8 cellular contexts compared by ENCODE assay signal in the genomic region with DNA sequence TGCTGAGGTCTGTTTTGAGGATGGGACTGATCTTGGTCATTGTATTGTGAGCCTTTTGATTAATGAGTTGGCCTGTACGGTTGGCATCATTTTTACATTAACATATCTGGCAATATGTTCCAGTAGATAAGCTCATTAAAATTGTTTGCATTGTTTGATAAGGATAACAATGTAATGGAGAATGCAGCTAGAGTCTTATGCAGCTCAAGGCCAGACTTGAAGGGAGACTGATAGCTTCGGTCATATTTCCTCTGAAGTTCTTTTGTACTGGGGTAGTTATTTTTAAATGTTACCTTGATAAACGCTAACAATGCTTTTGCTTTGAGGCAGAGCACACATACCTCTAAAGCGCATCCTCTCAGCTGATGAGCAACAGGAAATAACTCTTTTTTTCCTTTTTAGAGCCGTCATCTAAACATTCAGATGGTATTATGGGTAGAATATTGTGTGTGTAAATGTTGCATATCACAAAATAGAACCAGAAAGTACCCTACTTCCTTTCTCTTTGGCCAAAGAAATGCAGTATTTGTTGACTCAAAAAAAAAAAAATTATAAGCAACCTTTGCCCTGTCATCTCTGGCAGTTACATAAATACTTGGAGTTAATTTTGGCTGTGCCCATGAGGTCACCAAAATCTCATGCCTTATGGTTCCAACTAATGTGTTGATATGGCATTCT. TPM values are rescaled to one million over a fixed set of nuclear protein-coding genes. Genes with fewer than 3 reads are reported as not detected.
DNase-seq lines count a peak whose midpoint lies in the region; ATAC-seq and TF ChIP-seq lines count a peak whose summit lies in the region.

No MANE protein-coding gene starts in this region.

- H3K4me1 ChIP-seq in OCI-LY3 (ENCODE audit: low read length): peaks cover 72% of the 10 kb centered on the region

- peaks cover 63% of the 10 kb centered on the region for H3K79me2 ChIP-seq in OCI-LY3 (ENCODE audit: low read length)

- TF ChIP-seq CTCF in OCI-LY3 (IDR thresholded peaks at IDR 0.05; ENCODE audit: low read depth, low read length) (no peak), dorsolateral prefrontal cortex (IDR thresholded peaks at IDR 0.05 in 54 of 56, conservative IDR thresholded peaks at IDR 0.05 in 2 of 56; ENCODE audit: low read depth in 1 of 56, partially characterized antibody in 56 of 56) (no peak), nephron (IDR thresholded peaks at IDR 0.05; ENCODE audit: unreplicated experiment in 3 of 3) (no peak)

- ATAC-seq in GM18861 (IDR thresholded peaks at IDR 0.05; ENCODE audit: unreplicated experiment) (peak; percentile 18), HG03135 (IDR thresholded peaks at IDR 0.05; ENCODE audit: unreplicated experiment) (no peak)

- H3K27me3 Mint-ChIP-seq in nephron (ENCODE audit: low read depth): no peaks in the 10 kb centered on the region

- peaks cover 28% of the 10 kb centered on the region for H3K4me1 Mint-ChIP-seq in nephron

- DNase-seq in dorsolateral prefrontal cortex (no peak), occipital lobe (lab: John Stamatoyannopoulos, UW) (no peak), NCI-H774 (lab: John Stamatoyannopoulos, UW) (no peak), posterior cingulate gyrus (no peak)

- H3K9ac ChIP-seq in OCI-LY3 (ENCODE audit: low read length): peak overlapping the region; percentile 89

- peak overlapping the region; percentile 75 for H3K4me2 ChIP-seq in OCI-LY3 (ENCODE audit: low read length)

- no peaks in the 10 kb centered on the region for H3K36me3 Mint-ChIP-seq in nephron (ENCODE audit: low read depth)

- H3K27ac ChIP-seq in OCI-LY3 (ENCODE audit: low read length) (peak overlapping the region; percentile 92), dorsolateral prefrontal cortex (peak overlapping the region in 58 of 59 donors; percentile 69 to 98 (median 94))

- peak overlapping the region; percentile 70 to 94 (median 93) for H3K27ac Mint-ChIP-seq in nephron

- H3K4me3 Mint-ChIP-seq in nephron: peak overlapping the region; percentile 89 to 96 (median 92)

- H2AFZ ChIP-seq in OCI-LY3 (ENCODE audit: low read depth, low read length): no peak overlapping the region

- no peaks in the 10 kb centered on the region for H3K9me3 ChIP-seq in OCI-LY3 (ENCODE audit: insufficient read depth, low read length)

- intact Hi-C loops in dorsolateral prefrontal cortex (cut with DNase I) (loop anchor here in 1 of 2 donors (5.0 to 10.0 kb wide), 3 partner anchors 52 to 302 kb away; a partner anchor contains a TSS), posterior cingulate gyrus (cut with DNase I) (loop anchor here (5.0 kb wide), 2 partner anchors 100 to 300 kb away; a partner anchor contains a TSS)

- H3K36me3 ChIP-seq in OCI-LY3 (replicated peaks; ENCODE audit: low read depth, low read length): peaks cover 8% of the 10 kb centered on the region

- H3K9me3 Mint-ChIP-seq in nephron: no peaks in the 10 kb centered on the region

- peaks cover 58% of the 10 kb centered on the region for H4K20me1 ChIP-seq in OCI-LY3 (ENCODE audit: insufficient read depth, low read length)

- H3K27me3 ChIP-seq in OCI-LY3 (ENCODE audit: low read depth, low read length): no peaks in the 10 kb centered on the region
- no peaks in the 10 kb centered on the region for H3K27me3 ChIP-seq in dorsolateral prefrontal cortex

- peak overlapping the region; percentile 94 for H3K4me3 ChIP-seq in OCI-LY3 (ENCODE audit: low read length)
- peak overlapping the region; percentile 57 to 99 (median 88) for H3K4me3 ChIP-seq in dorsolateral prefrontal cortex

RNA-seq across cellular contexts. Expression of a gene that starts 1.3 kb away (rescaled TPM):
- total RNA-seq in dorsolateral prefrontal cortex: 100 to 1,000 TPM; 105 to 278 (median 202) TPM
- 68.0 TPM for total RNA-seq in occipital lobe
